In the genomic region with DNA sequence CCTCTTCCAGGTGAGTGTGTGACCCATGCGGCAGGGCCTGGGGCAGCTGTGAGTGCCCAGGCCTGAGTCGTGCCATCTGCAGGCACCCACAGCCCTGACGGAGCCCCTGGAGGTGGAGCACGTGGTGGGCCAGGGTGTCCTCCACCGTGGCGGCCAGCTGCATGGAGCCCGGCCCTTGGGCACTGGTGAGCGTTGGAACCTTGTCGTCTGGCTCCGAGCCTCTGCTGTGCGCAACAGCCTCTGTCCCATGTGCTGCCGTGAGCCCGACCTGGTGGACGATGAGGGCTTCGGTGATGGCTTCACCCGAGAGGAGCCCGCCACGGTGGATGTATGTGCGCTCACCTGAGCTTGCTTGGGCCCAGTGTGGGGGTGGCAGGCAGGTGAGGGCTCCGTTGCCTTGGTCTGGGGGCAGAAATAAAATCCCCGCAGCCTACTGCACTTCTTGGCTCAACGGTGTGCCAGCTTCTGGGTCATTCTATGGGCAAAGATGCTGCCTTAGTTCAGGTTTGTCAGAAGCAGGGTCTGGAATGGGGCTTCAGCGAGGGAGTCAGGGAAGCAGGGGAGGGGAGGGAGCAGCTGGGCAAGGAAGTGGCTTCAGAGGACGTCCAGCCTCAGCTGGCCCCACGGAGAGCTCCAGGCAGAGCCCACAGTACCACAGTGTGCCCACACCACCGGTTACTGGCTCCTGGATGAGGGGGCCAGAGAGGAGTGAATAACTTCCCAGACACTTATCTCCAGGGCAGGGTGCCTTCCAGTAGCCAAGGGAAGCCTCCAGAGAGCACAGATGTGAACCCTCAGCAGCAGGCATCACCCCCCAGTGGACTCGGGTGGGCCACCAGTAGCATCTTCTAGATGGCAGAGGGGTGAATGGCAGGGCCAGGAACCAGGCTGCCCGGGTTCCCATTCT, we compare ENCODE assay signal across 8 cellular contexts. TPM values are rescaled to one million over a fixed set of nuclear protein-coding genes. Genes with fewer than 3 reads are reported as not detected.
DNase-seq lines count a peak whose midpoint lies in the region; ATAC-seq and TF ChIP-seq lines count a peak whose summit lies in the region.

No MANE protein-coding gene starts in this region.

- H3K27me3 ChIP-seq in AG04450 (ENCODE audit: control insufficient read depth, insufficient read depth, low read length), result no peaks in the 10 kb centered on the region
- no peaks in the 10 kb centered on the region for H3K27me3 ChIP-seq in muscle layer of colon (ENCODE audit: control insufficient read depth in 1 of 2, insufficient read depth in 2 of 2, low read length in 2 of 2)

- CTCF ChIA-PET in AG04450 (lab: Charles Lee) (interaction anchor here (1.5 to 2.8 kb wide), 2 partner anchors 185 to 259 kb away, joined by 3 to 11 read pairs; no protein-coding TSS in a partner anchor), GM10248 (lab: Yijun Ruan, JAX) (interaction anchor here (0.8 to 2.0 kb wide), 4 partner anchors 10 to 259 kb away, joined by 3 to 5 read pairs (median 4); partner anchors contain the start of gene ABCB9)

- H3K27ac ChIP-seq in AG04450 (ENCODE audit: low read depth, low read length) (no peak overlapping the region), muscle layer of colon (ENCODE audit: low read depth, low read length) (peak overlapping the region; percentile 88)

- DNase-seq in AG04450 (ENCODE audit: low read depth, low spot score) (no peak), cardiac fibroblast (ENCODE audit: low read depth in 2 of 2) (no peak), COLO829 (ENCODE audit: low spot score) (no peak), GM10248 (ENCODE audit: extremely low spot score) (no peak)
- DNase-seq in Jurkat, Clone E6-1 (ENCODE audit: low read depth, low spot score), result no peak

- POLR2A ChIA-PET in AG04450 (lab: Yijun Ruan, JAX), result interaction anchor here (1.2 to 2.1 kb wide), 2 partner anchors 64 to 253 kb away, joined by 5 to 17 read pairs; partner anchors contain the start of genes MPHOSPH9 and MTRFR
- POLR2A ChIA-PET in GM10248 (lab: Yijun Ruan, JAX), result no interaction called here

- H3K9me3 ChIP-seq in AG04450 (ENCODE audit: control insufficient read depth, insufficient read depth, low read length) (no peaks in the 10 kb centered on the region; the same call in 1 of the 2 replicates), muscle layer of colon (ENCODE audit: low read length) (no peaks in the 10 kb centered on the region)

- TF ChIP-seq CTCF in AG04450 (IDR thresholded peaks at IDR 0.05; ENCODE audit: low read depth, low read length), result no peak
- TF ChIP-seq CTCF in cardiac fibroblast (IDR thresholded peaks at IDR 0.05; ENCODE audit: low read depth, low read length), result no peak
- no peak for TF ChIP-seq CTCF in GM10248 (IDR thresholded peaks at IDR 0.05; ENCODE audit: control extremely low read depth, extremely low read depth, low read depth, missing control alignments)

- peak overlapping the region; percentile 65 for H3K9ac ChIP-seq in muscle layer of colon (ENCODE audit: low read length)

- peaks cover 63% of the 10 kb centered on the region for H3K4me1 ChIP-seq in muscle layer of colon (ENCODE audit: insufficient read depth, low read length)

- H3K36me3 ChIP-seq in muscle layer of colon (ENCODE audit: insufficient read depth, low read length), result peaks cover 15% of the 10 kb centered on the region

- H3K4me3 ChIP-seq in AG04450 (ENCODE audit: low read depth, low read length) (peak overlapping the region; percentile 90), cardiac fibroblast (replicated peaks in 1 of 2; ENCODE audit: low read depth in 2 of 2, low read length in 2 of 2) (peak overlapping the region; percentile 86 to 91), muscle layer of colon (ENCODE audit: low read depth in 1 of 2, low read length in 2 of 2) (peak overlapping the region; percentile 87 to 96)
- H3K4me3 ChIP-seq in Jurkat, Clone E6-1 (ENCODE audit: low read length), result peak overlapping the region; percentile 83

- ATAC-seq in GM18867 (IDR thresholded peaks at IDR 0.05; ENCODE audit: unreplicated experiment) (no peak), GM21360 (IDR thresholded peaks at IDR 0.05; ENCODE audit: unreplicated experiment) (no peak)

RNA-seq across cellular contexts. Expression of gene ARL6IP4, which starts 1.2 kb away (rescaled TPM):
- polyA plus RNA-seq in AG04450 (2011; rRNA removed), result 185 and 209 TPM in 2 replicates
- polyA minus RNA-seq in AG04450 (2011; rRNA and poly(A)+ RNA removed), result 57.7 and 61.3 TPM in 2 replicates
- 262 TPM for polyA plus RNA-seq in Jurkat, Clone E6-1 (2012; ENCODE audit: insufficient read depth, insufficient read length)

RNA-seq across cellular contexts. Expression of gene OGFOD2, which starts 4.2 kb away (rescaled TPM):
- polyA plus RNA-seq in AG04450 (2011; rRNA removed), result 6.1 and 8.9 TPM in 2 replicates
- 7.3 and 8.0 TPM in 2 replicates for polyA minus RNA-seq in AG04450 (2011; rRNA and poly(A)+ RNA removed)
- polyA plus RNA-seq in Jurkat, Clone E6-1 (2012; ENCODE audit: insufficient read depth, insufficient read length), result 24.1 TPM

RNA-seq across cellular contexts. Expression of gene ABCB9, which starts 13.0 kb away (rescaled TPM):
- polyA plus RNA-seq in AG04450 (2011; rRNA removed), result 3.4 and 5.0 TPM in 2 replicates
- polyA minus RNA-seq in AG04450 (2011; rRNA and poly(A)+ RNA removed), result 12.2 and 12.8 TPM in 2 replicates
- polyA plus RNA-seq in Jurkat, Clone E6-1 (2012; ENCODE audit: insufficient read depth, insufficient read length), result 2.1 TPM
